ENCODE assay signal across 17 cellular contexts in the genomic region with DNA sequence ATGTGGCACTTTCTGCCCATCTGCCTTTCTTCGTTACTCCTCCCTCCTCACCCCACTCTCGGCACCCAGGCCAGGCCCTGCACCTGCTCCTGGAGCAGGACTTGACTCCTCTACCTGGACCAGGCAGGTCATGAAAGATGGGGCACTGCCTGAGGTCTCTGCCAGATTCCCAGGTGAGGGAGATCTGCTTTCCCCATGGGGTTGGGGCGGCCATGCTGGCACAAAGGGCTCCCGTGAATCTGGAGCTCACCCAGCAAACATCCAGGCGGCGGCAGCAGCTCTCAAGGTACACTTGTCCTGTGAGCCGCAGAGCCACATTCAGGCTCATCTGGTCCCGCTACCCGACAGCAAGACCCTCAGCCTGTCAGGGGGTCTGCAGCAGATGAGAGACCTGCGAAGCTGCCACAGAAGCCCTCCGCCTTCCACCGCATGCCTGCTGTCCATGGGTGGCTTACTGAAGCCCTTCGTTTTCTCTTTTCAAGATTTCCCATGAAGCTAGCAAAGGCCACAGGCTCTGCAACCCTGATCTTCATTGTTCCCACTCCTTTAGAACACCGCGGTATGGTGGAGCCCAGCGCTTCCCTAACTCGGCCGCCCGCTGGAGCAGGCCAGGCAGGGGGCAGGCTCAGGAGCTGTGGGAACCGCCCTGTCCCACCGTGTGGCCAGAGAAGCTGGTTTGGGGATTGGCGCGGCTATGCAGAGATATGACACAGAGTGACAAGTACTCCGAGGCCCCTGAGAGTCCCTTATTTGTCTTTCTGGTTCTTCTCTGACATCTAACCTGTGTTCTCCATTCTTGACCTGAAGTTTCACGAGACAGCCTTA. TPM values are rescaled to one million over a fixed set of nuclear protein-coding genes. Genes with fewer than 3 reads are reported as not detected.
"Had no signal": no experiment of that assay in that cellular context is flagged by ENCODE, and none has a peak within 500 bp of the region (broad histone marks: within the 10 kb centered on the region; RNA-seq: fewer than 3 reads in every experiment).

No MANE protein-coding gene starts in this region.

- FAIRE-seq: bronchial epithelial cell, frontal cortex had no signal

- ATAC-seq: natural killer cell; psoas muscle; stimulated activated naive CD8-positive, alpha-beta T cell treated with anti-CD3 and anti-CD28 coated beads, Interleukin-15, Interleukin-2, amounts not matched to agents 100 U/mL and 50 U/mL, for 24 hours had no signal

- H3K27ac ChIP-seq: colonic mucosa, psoas muscle, upper lobe of left lung had no signal

- DNase-seq: activated CD4-positive, alpha-beta memory T cell treated with anti-CD3 and anti-CD28 coated beads, Interleukin-2, amount 10 ng/mL, durations not matched to agents 7 days and 5 days; activated T-cell treated with anti-CD3 and anti-CD28 coated beads, Interleukin-2, amount 50 U/mL, for 48 hours; colonic mucosa; effector CD4-positive, alpha-beta T cell; kidney glomerular epithelial cell; natural killer cell; psoas muscle; stimulated activated CD4-positive, alpha-beta T cell treated with anti-CD3 and anti-CD28 coated beads, Interleukin-4, amount 100 ng/mL, for 1 hour; stimulated activated naive CD8-positive, alpha-beta T cell treated with anti-CD3 and anti-CD28 coated beads, Interleukin-15, Interleukin-2, amounts not matched to agents 100 U/mL and 50 U/mL, for 24 hours; SW 1271; upper lobe of left lung had no signal

- H3K4me1 ChIP-seq: colonic mucosa, upper lobe of left lung had no signal

- H3K36me3 ChIP-seq: colonic mucosa had no signal

- H3K4me3 ChIP-seq: colonic mucosa, psoas muscle, upper lobe of left lung had no signal

- H3K27me3 ChIP-seq: colonic mucosa, upper lobe of left lung had no signal

- H3K9me3 ChIP-seq: colonic mucosa, psoas muscle, upper lobe of left lung had no signal

RNA-seq across cellular contexts. Expression of gene LRRC14B, which starts 8.7 kb away (rescaled TPM):
- total RNA-seq: activated CD4-positive, alpha-beta memory T cell treated with anti-CD3 and anti-CD28 coated beads, Interleukin-2, amount 10 ng/mL, durations not matched to agents 7 days and 5 days; aorta; bronchial epithelial cell; colonic mucosa; fibroblast of lung; mucosa of gallbladder; natural killer cell; omental fat pad; upper lobe of left lung had no signal
- polyA plus RNA-seq: aorta, fibroblast of lung had no signal
